8 cellular contexts compared by ENCODE assay signal in genomic region chr20:19642861-19643260, GRCh38.
"Had no signal": no experiment of that assay in that cellular context is flagged by ENCODE, and none has a peak within 500 bp of the region (broad histone marks: within the 10 kb centered on the region; RNA-seq: fewer than 3 reads in every experiment).

No MANE protein-coding gene starts in this region.

- H3K9me3 ChIP-seq: HAP-1 had no signal

- H3K4me3 ChIP-seq: GM23248, HAP-1, K562 had no signal

- H3K4me1 ChIP-seq: HAP-1 had no signal

- H3K27ac Mint-ChIP-seq: HFFc6 had no signal

- H3K9me3 Mint-ChIP-seq: HFFc6 had no signal

- H3K9ac ChIP-seq: GM23248 had no signal

- ATAC-seq: HCT116, K562 had no signal

- H3K27ac ChIP-seq: GM23248 had no signal

- H3K36me3 ChIP-seq: HAP-1 had no signal

- H3K4me3 Mint-ChIP-seq: HFFc6 had no signal

- DNase-seq: GM23248, GOT3, H7, HFFc6, IMR-90 had no signal
